ENCODE assay signal across 9 cellular contexts in the genomic region with DNA sequence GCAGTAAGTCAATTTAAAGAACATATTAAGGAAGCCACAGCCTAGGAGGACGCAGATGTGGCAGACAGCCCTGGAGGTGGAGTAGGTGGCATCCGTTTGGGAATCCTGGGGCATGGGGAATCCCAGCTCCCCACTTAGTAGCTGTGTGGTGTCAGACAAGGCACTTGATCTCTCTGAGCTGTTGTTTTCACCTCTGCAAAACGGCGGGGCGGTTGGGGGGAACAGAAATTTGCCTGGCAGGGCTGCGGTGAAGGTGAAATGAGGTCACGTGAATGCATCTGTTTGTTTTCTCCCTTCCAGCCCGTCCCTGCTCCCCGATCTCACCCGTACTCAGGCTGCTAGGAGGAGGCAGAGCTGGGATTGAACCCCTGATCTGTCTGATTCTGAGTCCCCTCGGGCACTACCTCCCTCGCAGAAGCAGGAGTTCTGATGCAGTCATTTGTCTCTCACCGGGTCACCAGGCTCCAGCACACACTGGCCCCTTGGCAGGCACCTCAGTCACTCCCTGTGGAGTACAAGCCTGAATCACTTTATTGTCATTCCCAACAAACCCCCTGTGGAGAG. TPM values are rescaled to one million over a fixed set of nuclear protein-coding genes. Genes with fewer than 3 reads are reported as not detected.
DNase-seq lines count a peak whose midpoint lies in the region; TF ChIP-seq lines count a peak whose summit lies in the region.
"Had no signal": no experiment of that assay in that cellular context is flagged by ENCODE, and none has a peak within 500 bp of the region (broad histone marks: within the 10 kb centered on the region; RNA-seq: fewer than 3 reads in every experiment).

No MANE protein-coding gene starts in this region.

- H4K20me1 ChIP-seq in BLaER1 (peaks cover 26% of the 10 kb centered on the region), Loucy (ENCODE audit: insufficient read depth, low read length, poor library complexity, severe bottlenecking) (peaks cover 16% of the 10 kb centered on the region)

- TF ChIP-seq EP300 in tibial nerve (IDR thresholded peaks at IDR 0.05): no peak

- H3K4me2 ChIP-seq in BLaER1 (peak overlapping the region; percentile 98), Loucy (ENCODE audit: low read depth, low read length, poor library complexity, severe bottlenecking) (no peak overlapping the region)

- 81 to 88% methylated on average over 13 of the region's 13 CpGs for WGBS in tibial nerve, 2 donors

- no peak for TF ChIP-seq CTCF in Loucy (conservative IDR thresholded peaks at IDR 0.05; ENCODE audit: low read length)
- no peak for TF ChIP-seq CTCF in tibial nerve (IDR thresholded peaks at IDR 0.05)

- H3K4me3 ChIP-seq in BLaER1 (peak overlapping the region; percentile 93), Loucy (ENCODE audit: low read length, poor library complexity, severe bottlenecking) (no peak overlapping the region), tibial nerve (no peak overlapping the region)

- H3K36me3 ChIP-seq in BLaER1 (peaks cover 16% of the 10 kb centered on the region), Loucy (ENCODE audit: insufficient read depth, low read length) (no peaks in the 10 kb centered on the region), tibial nerve (no peaks in the 10 kb centered on the region)

- H3K9ac ChIP-seq in BLaER1 (peak overlapping the region; percentile 98), Loucy (ENCODE audit: low read depth, low read length, poor library complexity, severe bottlenecking) (peak overlapping the region; percentile 45)

- H3K4me1 ChIP-seq in BLaER1 (peaks cover 75% of the 10 kb centered on the region), Loucy (ENCODE audit: insufficient read depth, low read length, poor library complexity, severe bottlenecking) (peaks cover 71% of the 10 kb centered on the region), tibial nerve (peaks cover 0 to 53% (median 32%) of the 10 kb centered on the region in 4 donors)

- DNase-seq in activated T-cell treated with anti-CD3 and anti-CD28 coated beads, Interleukin-2, amount 50 U/mL, for 48 hours: peak; percentile 72 to 73
- no peak for DNase-seq in tibial nerve (ENCODE audit: low spot score in 2 of 2)
- no peak for DNase-seq in NCI-H524 treated with DMSO at 0.1 percent for 48 hours (lab: John Stamatoyannopoulos, UW)
- no peak for DNase-seq in NCI-H446 treated with DMSO at 0.1 percent for 48 hours (lab: John Stamatoyannopoulos, UW)
- no peak for DNase-seq in AML-193 (lab: John Stamatoyannopoulos, UW)

- H2AFZ ChIP-seq in Loucy (ENCODE audit: low read length): no peak overlapping the region

- H3K9me2 ChIP-seq in Loucy (replicated peaks; ENCODE audit: low read depth, low read length): no peaks in the 10 kb centered on the region

- TF ChIP-seq POLR2A in tibial nerve (IDR thresholded peaks at IDR 0.05): no peak

- H3K27ac ChIP-seq in BLaER1: peak overlapping the region; percentile 98
- peak overlapping the region; percentile 77 for H3K27ac ChIP-seq in layer of hippocampus (ENCODE audit: low read depth, low read length)
- H3K27ac ChIP-seq in tibial nerve: peak overlapping the region in 1 of 4 donors; percentile 28

- no peaks in the 10 kb centered on the region for H3F3A ChIP-seq in Loucy (ENCODE audit: low read depth)

- peaks cover 32% of the 10 kb centered on the region for H3K79me2 ChIP-seq in Loucy (ENCODE audit: insufficient read depth, low read length)

- no peaks in the 10 kb centered on the region for H3K9me3 ChIP-seq in BLaER1
- H3K9me3 ChIP-seq in Loucy (ENCODE audit: insufficient read depth, low read depth, low read length): no peaks in the 10 kb centered on the region
- no peaks in the 10 kb centered on the region for H3K9me3 ChIP-seq in tibial nerve

- no peaks in the 10 kb centered on the region for H3K27me3 ChIP-seq in BLaER1
- peaks cover 3% of the 10 kb centered on the region for H3K27me3 ChIP-seq in Loucy (ENCODE audit: insufficient read depth, low read length, poor library complexity, severe bottlenecking)
- H3K27me3 ChIP-seq in layer of hippocampus (ENCODE audit: control insufficient read depth, insufficient read depth, low read length): no peaks in the 10 kb centered on the region
- H3K27me3 ChIP-seq in tibial nerve: peaks cover 0 to 2% of the 10 kb centered on the region in 2 donors

RNA-seq across cellular contexts. Expression of a gene that starts 2.2 kb away (rescaled TPM):
- 10 to 100 TPM; 21.1 to 67.8 (median 43.1) TPM for total RNA-seq in tibial nerve
- total RNA-seq: mesothelial cell of epicardium had no signal

RNA-seq across cellular contexts. Expression of a gene that starts 36.4 kb away (rescaled TPM):
- total RNA-seq in tibial nerve: not detected

Comparison
In these comparisons a context has a peak if more than half of its experiments do, and no peak if none do; other contexts are left out.
1. DNase-seq: peak in activated T-cell treated with anti-CD3 and anti-CD28 coated beads, Interleukin-2, amount 50 U/mL, for 48 hours (2 of 2); none in tibial nerve (0 of 2), NCI-H524 treated with DMSO at 0.1 percent for 48 hours (single experiment), NCI-H446 treated with DMSO at 0.1 percent for 48 hours (single experiment) and AML-193 (0 of 2).